ENCODE assay signal across 1 cellular context in genomic region chr6:36985384-36985962, GRCh38.
TF ChIP-seq lines count a peak whose summit lies in the region.

No MANE protein-coding gene starts in this region.

TF ChIP-seq in HepG2, 621 proteins besides CTCF, POLR2A, EP300 and RAD21 (continued from another document):
- TF ChIP-seq KAT2B (IDR thresholded peaks at IDR 0.05; ENCODE audit: borderline replicate concordance, low read depth, low read length), result no peak
